ENCODE assay signal across 29 cellular contexts in the genomic region with DNA sequence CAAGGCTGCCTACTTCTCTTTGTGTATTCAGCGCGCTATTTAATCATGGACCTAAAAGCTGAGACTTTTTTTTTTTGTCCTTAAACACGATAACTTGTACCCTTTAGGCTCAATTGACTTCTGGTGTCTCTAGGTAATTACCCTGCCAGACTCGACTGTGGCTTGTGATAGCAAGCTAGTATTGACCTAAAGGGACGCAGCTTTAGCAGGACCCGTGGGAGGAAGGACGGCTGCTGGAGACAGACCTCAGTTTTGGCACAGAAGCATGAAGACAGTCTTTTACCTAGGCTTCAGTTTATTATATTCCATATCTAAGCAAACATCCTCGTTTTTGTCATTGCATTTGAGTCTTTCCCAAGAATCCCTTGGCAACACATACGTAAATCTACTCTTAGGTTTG.
"Had no signal": no experiment of that assay in that cellular context is flagged by ENCODE, and none has a peak within 500 bp of the region (broad histone marks: within the 10 kb centered on the region; RNA-seq: fewer than 3 reads in every experiment).

No MANE protein-coding gene starts in this region.

- H3K27me3 Mint-ChIP-seq: stimulated activated memory B cell treated with anti-CD40 and anti-IgM and Interleukin-4, amounts not matched to agents 10 μg/mL and 1 μg/mL and 100 μg/mL, for 72 hours; stimulated activated naive B cell treated with anti-CD40 and anti-IgM and Interleukin-4, amounts not matched to agents 10 μg/mL and 1 μg/mL and 100 μg/mL, for 72 hours; stimulated activated naive CD8-positive, alpha-beta T cell treated with anti-CD3 and anti-CD28 coated beads, Interleukin-15, amount 100 ng/mL, for 72 hours; stimulated activated naive CD8-positive, alpha-beta T cell treated with anti-CD3 and anti-CD28 coated beads, Interleukin-15, Interleukin-2, amounts not matched to agents 100 ng/mL and 50 ng/mL, for 24 hours; type B pancreatic cell had no signal

- H3K9me3 ChIP-seq: stomach, testis, thoracic aorta, thyroid gland, tibial artery, tibial nerve, upper lobe of left lung, upper lobe of right lung, uterus, vagina had no signal

- H3K9me3 Mint-ChIP-seq: stimulated activated effector memory CD8-positive, alpha-beta T cell treated with anti-CD3 and anti-CD28 coated beads, Interleukin-12 subunit alpha, Interleukin-12 subunit beta, amount 100 ng/mL, for 72 hours; stimulated activated naive CD8-positive, alpha-beta T cell treated with anti-CD3 and anti-CD28 coated beads, Interleukin-15, amount 100 ng/mL, for 72 hours; stimulated activated naive CD8-positive, alpha-beta T cell treated with anti-CD3 and anti-CD28 coated beads, Interleukin-15, Interleukin-2, amounts not matched to agents 100 ng/mL and 50 ng/mL, for 24 hours; type B pancreatic cell had no signal

- H3K4me1 ChIP-seq: stomach, suprapubic skin, testis, thyroid gland, tibial artery, tibial nerve, upper lobe of left lung, upper lobe of right lung, uterus, vagina had no signal

- H3K36me3 ChIP-seq: stomach, suprapubic skin, thoracic aorta, thyroid gland, tibial artery, tibial nerve, transverse colon, upper lobe of left lung, upper lobe of right lung, uterus, vagina had no signal

- H3K4me3 ChIP-seq: stomach, suprapubic skin, testis, thoracic aorta, thyroid gland, tibial artery, tibial nerve, transverse colon, upper lobe of left lung, upper lobe of right lung, uterus, vagina had no signal

- H3K4me3 Mint-ChIP-seq: stimulated activated effector memory CD8-positive, alpha-beta T cell treated with anti-CD3 and anti-CD28 coated beads, Interleukin-12 subunit alpha, Interleukin-12 subunit beta, amount 100 ng/mL, for 72 hours; stimulated activated memory B cell treated with anti-CD40 and anti-IgM and Interleukin-4, amounts not matched to agents 10 μg/mL and 1 μg/mL and 100 μg/mL, for 72 hours; stimulated activated naive B cell treated with anti-CD40 and anti-IgM and Interleukin-4, amounts not matched to agents 10 μg/mL and 1 μg/mL and 100 μg/mL, for 72 hours; stimulated activated naive CD8-positive, alpha-beta T cell treated with anti-CD3 and anti-CD28 coated beads, Interleukin-15, amount 100 ng/mL, for 72 hours; stimulated activated naive CD8-positive, alpha-beta T cell treated with anti-CD3 and anti-CD28 coated beads, Interleukin-15, Interleukin-2, amounts not matched to agents 100 ng/mL and 50 ng/mL, for 24 hours; type B pancreatic cell had no signal

- H3K27ac Mint-ChIP-seq: stimulated activated effector memory CD8-positive, alpha-beta T cell treated with anti-CD3 and anti-CD28 coated beads, Interleukin-12 subunit alpha, Interleukin-12 subunit beta, amount 100 ng/mL, for 72 hours; stimulated activated memory B cell treated with anti-CD40 and anti-IgM and Interleukin-4, amounts not matched to agents 10 μg/mL and 1 μg/mL and 100 μg/mL, for 72 hours; stimulated activated naive B cell treated with anti-CD40 and anti-IgM and Interleukin-4, amounts not matched to agents 10 μg/mL and 1 μg/mL and 100 μg/mL, for 72 hours; stimulated activated naive CD8-positive, alpha-beta T cell treated with anti-CD3 and anti-CD28 coated beads, Interleukin-15, amount 100 ng/mL, for 72 hours; stimulated activated naive CD8-positive, alpha-beta T cell treated with anti-CD3 and anti-CD28 coated beads, Interleukin-15, Interleukin-2, amounts not matched to agents 100 ng/mL and 50 ng/mL, for 24 hours; type B pancreatic cell had no signal

- ATAC-seq: stimulated activated effector memory CD8-positive, alpha-beta T cell treated with anti-CD3 and anti-CD28 coated beads, Interleukin-12 subunit alpha, Interleukin-12 subunit beta, amount 100 ng/mL, for 72 hours; stimulated activated memory B cell treated with anti-CD40 and anti-IgM and Interleukin-4, amounts not matched to agents 10 μg/mL and 1 μg/mL and 100 μg/mL, for 72 hours; stimulated activated naive B cell treated with anti-CD40 and anti-IgM and Interleukin-4, amounts not matched to agents 10 μg/mL and 1 μg/mL and 100 μg/mL, for 72 hours; stimulated activated naive CD8-positive, alpha-beta T cell treated with anti-CD3 and anti-CD28 coated beads, Interleukin-15, amount 100 ng/mL, for 72 hours; stimulated activated naive CD8-positive, alpha-beta T cell treated with anti-CD3 and anti-CD28 coated beads, Interleukin-15, Interleukin-2, amounts not matched to agents 100 U/mL and 50 U/mL, for 24 hours; upper lobe of right lung had no signal

- H3K36me3 Mint-ChIP-seq: stimulated activated effector memory CD8-positive, alpha-beta T cell treated with anti-CD3 and anti-CD28 coated beads, Interleukin-12 subunit alpha, Interleukin-12 subunit beta, amount 100 ng/mL, for 72 hours; stimulated activated memory B cell treated with anti-CD40 and anti-IgM and Interleukin-4, amounts not matched to agents 10 μg/mL and 1 μg/mL and 100 μg/mL, for 72 hours; stimulated activated naive B cell treated with anti-CD40 and anti-IgM and Interleukin-4, amounts not matched to agents 10 μg/mL and 1 μg/mL and 100 μg/mL, for 72 hours; type B pancreatic cell had no signal

- H3K27ac ChIP-seq: stomach, suprapubic skin, testis, thoracic aorta, thyroid gland, tibial artery, tibial nerve, transverse colon, upper lobe of left lung, upper lobe of right lung, uterus, vagina had no signal

- FAIRE-seq: urothelium cell line had no signal

- DNase-seq: stimulated activated CD4-positive, alpha-beta T cell treated with anti-CD3 and anti-CD28 coated beads, Interleukin-2, amount 100 ng/mL, for 48 hours; stimulated activated CD4-positive, alpha-beta T cell treated with anti-CD3 and anti-CD28 coated beads, Interleukin-4, amount 100 ng/mL, for 1 hour; stimulated activated CD4-positive, alpha-beta T cell treated with anti-CD3 and anti-CD28 coated beads, Interleukin-4, amount 100 ng/mL, for 24 hours; stimulated activated CD4-positive, alpha-beta T cell treated with anti-CD3 and anti-CD28 coated beads, Interleukin-4, amount 100 ng/mL, for 4 hours; stimulated activated CD8-positive, alpha-beta memory T cell treated with anti-CD3 and anti-CD28 coated beads, Interleukin-4, amount 100 ng/mL, for 48 hours; stimulated activated naive B cell treated with anti-CD40 and anti-IgM and Interleukin-4, amounts not matched to agents 10 μg/mL and 1 μg/mL and 100 μg/mL, for 72 hours; stimulated activated naive CD4-positive, alpha-beta T cell; stimulated activated naive CD4-positive, alpha-beta T cell treated with Interleukin-2 at 50 U/mL for 16 hours; stimulated activated naive CD8-positive, alpha-beta T cell treated with anti-CD3 and anti-CD28 coated beads, Interleukin-15, amount 100 ng/mL, for 72 hours; stimulated activated naive CD8-positive, alpha-beta T cell treated with anti-CD3 and anti-CD28 coated beads, Interleukin-15, Interleukin-2, amounts not matched to agents 100 U/mL and 50 U/mL, for 24 hours; stomach; substantia nigra; testis; thyroid gland; tibial artery; transverse colon; trophoblast cell; upper lobe of left lung; upper lobe of right lung; uterus had no signal

- H3K27me3 ChIP-seq: stomach, suprapubic skin, testis, thyroid gland, tibial artery, tibial nerve, transverse colon, upper lobe of left lung, upper lobe of right lung, uterus, vagina had no signal

- H3K4me1 Mint-ChIP-seq: stimulated activated effector memory CD8-positive, alpha-beta T cell treated with anti-CD3 and anti-CD28 coated beads, Interleukin-12 subunit alpha, Interleukin-12 subunit beta, amount 100 ng/mL, for 72 hours; stimulated activated memory B cell treated with anti-CD40 and anti-IgM and Interleukin-4, amounts not matched to agents 10 μg/mL and 1 μg/mL and 100 μg/mL, for 72 hours; stimulated activated naive B cell treated with anti-CD40 and anti-IgM and Interleukin-4, amounts not matched to agents 10 μg/mL and 1 μg/mL and 100 μg/mL, for 72 hours; stimulated activated naive CD8-positive, alpha-beta T cell treated with anti-CD3 and anti-CD28 coated beads, Interleukin-15, amount 100 ng/mL, for 72 hours had no signal
